1 cellular context compared by ENCODE assay signal in genomic region chr2:60503923-60504514, GRCh38.
TF ChIP-seq lines count a peak whose summit lies in the region.

No MANE protein-coding gene starts in this region.

TF ChIP-seq in GM23338, 12 proteins besides CTCF, POLR2A, EP300 and RAD21 (continued from another document):
- TF ChIP-seq ZNF462 (CRISPR knock-in tag; IDR thresholded peaks at IDR 0.05) (no peak), REST (IDR thresholded peaks at IDR 0.05; ENCODE audit: unreplicated experiment) (no peak)
